Comparison of ENCODE assay signal across 8 cellular contexts in genomic region chr19:55460670-55461258, GRCh38. TPM values are rescaled to one million over a fixed set of nuclear protein-coding genes. Genes with fewer than 3 reads are reported as not detected.
DNase-seq lines count a peak whose midpoint lies in the region; ATAC-seq, FAIRE-seq and TF ChIP-seq lines count a peak whose summit lies in the region.

No MANE protein-coding gene starts in this region.

- H3K4me2 ChIP-seq in endothelial cell of umbilical vein (ENCODE audit: insufficient read depth, low read length): peak overlapping the region; percentile 74

- H3K9me3 ChIP-seq in endothelial cell of umbilical vein (replicated peaks; ENCODE audit: control insufficient read depth, insufficient read depth, low read length) (no peaks in the 10 kb centered on the region), testis (no peaks in the 10 kb centered on the region)

- TF ChIP-seq CTCF in activated B cell treated with CpG ODN at 0.5 μM for 24 hours (IDR thresholded peaks at IDR 0.05): no peak
- TF ChIP-seq CTCF in endothelial cell of umbilical vein (IDR thresholded peaks at IDR 0.05; ENCODE audit: extremely low read depth in 1 of 2, insufficient read depth in 1 of 2, low read depth in 1 of 2, low read length in 2 of 2): no peak
- TF ChIP-seq CTCF in mesothelial cell of epicardium (IDR thresholded peaks at IDR 0.05; ENCODE audit: unreplicated experiment): no peak
- no peak for TF ChIP-seq CTCF in testis (IDR thresholded peaks at IDR 0.05)

- H3K4me1 Mint-ChIP-seq in activated B cell treated with CpG ODN at 0.5 μM for 24 hours (peaks cover 22% of the 10 kb centered on the region), mesothelial cell of epicardium (peaks cover 26% of the 10 kb centered on the region)

- H3K9me3 Mint-ChIP-seq in activated B cell treated with CpG ODN at 0.5 μM for 24 hours (no peaks in the 10 kb centered on the region), mesothelial cell of epicardium (no peaks in the 10 kb centered on the region)

- no peaks in the 10 kb centered on the region for H4K20me1 ChIP-seq in endothelial cell of umbilical vein (replicated peaks; ENCODE audit: control insufficient read depth, extremely low read depth, insufficient read depth, low read length)

- WGBS in testis, 2 donors: 1 to 2% methylated on average over 18 to 24 of the region's 24 CpGs

- ATAC-seq in activated B cell treated with CpG ODN at 0.5 μM for 24 hours (ENCODE audit: low read depth) (no peak), HG03045 (IDR thresholded peaks at IDR 0.05; ENCODE audit: unreplicated experiment) (no peak)

- dilution Hi-C loops in endothelial cell of umbilical vein (cut with MboI; ENCODE audit: extremely low pct_ligation_motif_present, low sequenced_read_pairs): no loop called here

- H3K27ac ChIP-seq in endothelial cell of umbilical vein (ENCODE audit: insufficient read depth, low read depth, low read length) (peak overlapping the region; percentile 63), testis (peak overlapping the region; percentile 95 to 96)

- intact Hi-C loops in activated B cell treated with CpG ODN at 0.5 μM for 24 hours (cut with micrococcal nuclease): loop anchor here (1.0 to 5.0 kb wide), 5 partner anchors 16 to 182 kb away; partner anchors contain the start of genes KMT5C, ZNF580, ZNF581 and ZNF628
- intact Hi-C loops in endothelial cell of umbilical vein (cut with micrococcal nuclease): loop anchor here (1.0 to 5.0 kb wide), 5 partner anchors 16 to 164 kb away; partner anchors contain the start of genes RPL28, TMEM238, ZNF628 and ZNF784
- intact Hi-C loops in testis (cut with DNase I; ENCODE audit: low total_unique reads): no loop called here

- H3K27ac Mint-ChIP-seq in activated B cell treated with CpG ODN at 0.5 μM for 24 hours (peak overlapping the region; percentile 82), mesothelial cell of epicardium (peak overlapping the region; percentile 91)

- CTCF ChIA-PET in activated B cell treated with CpG ODN at 0.5 μM for 24 hours (lab: Charles Lee) (no interaction called here), endothelial cell of umbilical vein (lab: Charles Lee) (no interaction called here)

- H3K4me1 ChIP-seq in endothelial cell of umbilical vein (ENCODE audit: control insufficient read depth, extremely low read depth, insufficient read depth, low read length) (peaks cover 13% of the 10 kb centered on the region), testis (peaks cover 24% of the 10 kb centered on the region)

- no peaks in the 10 kb centered on the region for H3K9me1 ChIP-seq in endothelial cell of umbilical vein (replicated peaks; ENCODE audit: control insufficient read depth, extremely low read depth, insufficient read depth, low read length)

- H3K79me2 ChIP-seq in endothelial cell of umbilical vein (ENCODE audit: control insufficient read depth, insufficient read depth, low read length): no peaks in the 10 kb centered on the region

- H3K36me3 Mint-ChIP-seq in activated B cell treated with CpG ODN at 0.5 μM for 24 hours (ENCODE audit: low read depth): peaks cover 4% of the 10 kb centered on the region
- H3K36me3 Mint-ChIP-seq in mesothelial cell of epicardium: no peaks in the 10 kb centered on the region

- H3K27me3 ChIP-seq in endothelial cell of umbilical vein (ENCODE audit: control insufficient read depth in 2 of 2, insufficient read depth in 2 of 2, low read length in 2 of 2) (no peaks in the 10 kb centered on the region), testis (no peaks in the 10 kb centered on the region)

- H3K4me3 ChIP-seq in endothelial cell of umbilical vein (replicated peaks in 1 of 3; ENCODE audit: insufficient read depth in 1 of 3, low read depth in 1 of 3, low read length in 3 of 3) (peak overlapping the region; percentile 39 to 95 (median 70)), testis (peak overlapping the region; percentile 67 to 77)

- no peak for TF ChIP-seq POLR2A in endothelial cell of umbilical vein (IDR thresholded peaks at IDR 0.05; ENCODE audit: low read depth, low read length)
- no peak for TF ChIP-seq POLR2A in testis (IDR thresholded peaks at IDR 0.05)

- H2AFZ ChIP-seq in endothelial cell of umbilical vein (ENCODE audit: low read depth, low read length): peak overlapping the region; percentile 69

- H3K9ac ChIP-seq in endothelial cell of umbilical vein (replicated peaks; ENCODE audit: extremely low read depth, insufficient read depth, low read length): peak overlapping the region; percentile 81

- H3K4me3 Mint-ChIP-seq in activated B cell treated with CpG ODN at 0.5 μM for 24 hours (peak overlapping the region; percentile 89), mesothelial cell of epicardium (peak overlapping the region; percentile 79)

- peak; percentile 51 for DNase-seq in NCI-H2029 (lab: John Stamatoyannopoulos, UW)
- no peak for DNase-seq in NCI-H2029 treated with DMSO at 0.1 percent for 48 hours (lab: John Stamatoyannopoulos, UW)
- DNase-seq in MV-4-11 (lab: John Stamatoyannopoulos, UW): peak; percentile 56
- DNase-seq in activated B cell treated with CpG ODN at 0.5 μM for 24 hours: no peak
- DNase-seq in endothelial cell of umbilical vein (ENCODE audit: low read depth, low spot score): peak; percentile 46
- no peak for DNase-seq in mesothelial cell of epicardium (ENCODE audit: low spot score in 2 of 2, unreplicated experiment in 2 of 2)
- peak; percentile 95 for DNase-seq in testis

- POLR2A ChIA-PET in activated B cell treated with CpG ODN at 0.5 μM for 24 hours (lab: Charles Lee) (interaction anchor here (1.6 kb wide), 1 partner anchor 16 kb away, joined by 49 read pairs; the partner anchor contains the start of gene ZNF628), endothelial cell of umbilical vein (lab: Charles Lee) (no interaction called here)

- no peaks in the 10 kb centered on the region for H3K27me3 Mint-ChIP-seq in activated B cell treated with CpG ODN at 0.5 μM for 24 hours
- H3K27me3 Mint-ChIP-seq in mesothelial cell of epicardium (ENCODE audit: low read depth): peaks cover 32% of the 10 kb centered on the region

- BruUV-seq in endothelial cell of umbilical vein (replicated peaks; lab: Mats Ljungman, UMichigan): no TSS peak

- no peak for FAIRE-seq in endothelial cell of umbilical vein (lab: Jason Lieb, UNC)

- H3K36me3 ChIP-seq in endothelial cell of umbilical vein (ENCODE audit: control insufficient read depth in 2 of 2, extremely low read depth in 1 of 2, insufficient read depth in 2 of 2, low read length in 2 of 2) (no peaks in the 10 kb centered on the region), testis (ENCODE audit: low read depth, missing control alignments) (no peaks in the 10 kb centered on the region)

RNA-seq across cellular contexts. Expression of gene ISOC2, which starts 0.7 kb away (rescaled TPM):
- total RNA-seq in activated B cell treated with CpG ODN at 0.5 μM for 24 hours (28.7 and 29.0 TPM in 2 replicates), endothelial cell of umbilical vein (43.6 and 49.3 TPM in 2 replicates), mesothelial cell of epicardium (35.0 to 39.2 TPM (median 38.6 TPM) in 3 replicates), testis (10 to 100 TPM; 79.1 to 98.5 TPM)
- polyA plus RNA-seq in endothelial cell of umbilical vein (68.7 and 96.5 TPM in 2 replicates), testis (ENCODE audit: insufficient read depth, low read depth, low replicate concordance) (107 TPM)
- polyA plus RNA-seq in endothelial cell of umbilical vein (2011; cell fraction: cytosol; rRNA removed): 43.0 and 66.5 TPM in 2 replicates
- polyA plus RNA-seq in endothelial cell of umbilical vein (2011; cell fraction: nucleus; rRNA removed): 23.3 and 27.6 TPM in 2 replicates
- 40.5 and 54.2 TPM in 2 replicates for polyA plus RNA-seq in endothelial cell of umbilical vein (2012)
- polyA minus RNA-seq in endothelial cell of umbilical vein: 17.6 and 18.8 TPM in 2 replicates
- 30.3 TPM for polyA minus RNA-seq in endothelial cell of umbilical vein (2011; cell fraction: cytosol; rRNA and poly(A)+ RNA removed)
- 11.2 and 16.2 TPM in 2 replicates for polyA minus RNA-seq in endothelial cell of umbilical vein (2011; cell fraction: nucleus; rRNA and poly(A)+ RNA removed)

RNA-seq across cellular contexts. Expression of gene C19orf85, which starts 3.8 kb away (rescaled TPM):
- total RNA-seq in activated B cell treated with CpG ODN at 0.5 μM for 24 hours (not detected in 2 replicates), endothelial cell of umbilical vein (not detected in 2 replicates), mesothelial cell of epicardium (not detected in 3 replicates), testis (not detected)
- polyA plus RNA-seq in endothelial cell of umbilical vein (not detected in 2 replicates), testis (ENCODE audit: insufficient read depth, low read depth, low replicate concordance) (not detected)
- polyA plus RNA-seq in endothelial cell of umbilical vein (2011; cell fraction: cytosol; rRNA removed): not detected in 2 replicates
- polyA plus RNA-seq in endothelial cell of umbilical vein (2011; cell fraction: nucleus; rRNA removed): not detected in 2 replicates
- polyA plus RNA-seq in endothelial cell of umbilical vein (2012): not detected in 2 replicates
- not detected in 2 replicates for polyA minus RNA-seq in endothelial cell of umbilical vein
- polyA minus RNA-seq in endothelial cell of umbilical vein (2011; cell fraction: cytosol; rRNA and poly(A)+ RNA removed): not detected
- polyA minus RNA-seq in endothelial cell of umbilical vein (2011; cell fraction: nucleus; rRNA and poly(A)+ RNA removed): not detected in 2 replicates

RNA-seq across cellular contexts. Expression of gene ZNF628, which starts 15.7 kb away (rescaled TPM):
- total RNA-seq in activated B cell treated with CpG ODN at 0.5 μM for 24 hours: 10.4 and 12.7 TPM in 2 replicates
- total RNA-seq in endothelial cell of umbilical vein: 9.0 and 10.4 TPM in 2 replicates
- polyA plus RNA-seq in endothelial cell of umbilical vein: 2.0 and 2.5 TPM in 2 replicates
- polyA plus RNA-seq in endothelial cell of umbilical vein (2011; cell fraction: cytosol; rRNA removed): 1.3 and 2.1 TPM in 2 replicates
- polyA plus RNA-seq in endothelial cell of umbilical vein (2011; cell fraction: nucleus; rRNA removed): 1.9 and 2.0 TPM in 2 replicates
- 2.6 and 5.6 TPM in 2 replicates for polyA plus RNA-seq in endothelial cell of umbilical vein (2012)
- 0.76 and 1.2 TPM in 2 replicates for polyA minus RNA-seq in endothelial cell of umbilical vein
- 6.6 TPM for polyA minus RNA-seq in endothelial cell of umbilical vein (2011; cell fraction: cytosol; rRNA and poly(A)+ RNA removed)
- 1.5 and 4.2 TPM in 2 replicates for polyA minus RNA-seq in endothelial cell of umbilical vein (2011; cell fraction: nucleus; rRNA and poly(A)+ RNA removed)
- total RNA-seq in mesothelial cell of epicardium: 19.0 to 23.1 TPM (median 22.0 TPM) in 3 replicates
- 10 to 100 TPM; 31.3 to 53.7 TPM for total RNA-seq in testis
- polyA plus RNA-seq in testis (ENCODE audit: insufficient read depth, low read depth, low replicate concordance): 33.8 TPM

RNA-seq across cellular contexts. Expression of gene SHISA7, which starts 17.7 kb away (rescaled TPM):
- total RNA-seq in activated B cell treated with CpG ODN at 0.5 μM for 24 hours: not detected in 2 replicates
- total RNA-seq in endothelial cell of umbilical vein: not detected in 2 replicates
- not detected in 2 replicates for polyA plus RNA-seq in endothelial cell of umbilical vein
- not detected in 2 replicates for polyA plus RNA-seq in endothelial cell of umbilical vein (2011; cell fraction: cytosol; rRNA removed)
- polyA plus RNA-seq in endothelial cell of umbilical vein (2011; cell fraction: nucleus; rRNA removed): not detected in 2 replicates
- polyA plus RNA-seq in endothelial cell of umbilical vein (2012): not detected in 2 replicates
- not detected in 2 replicates for polyA minus RNA-seq in endothelial cell of umbilical vein
- polyA minus RNA-seq in endothelial cell of umbilical vein (2011; cell fraction: cytosol; rRNA and poly(A)+ RNA removed): not detected
- polyA minus RNA-seq in endothelial cell of umbilical vein (2011; cell fraction: nucleus; rRNA and poly(A)+ RNA removed): not detected in 2 replicates
- 0.04 TPM in 1 of 3 replicates, not detected in the others for total RNA-seq in mesothelial cell of epicardium
- total RNA-seq in testis: 1 to 10 TPM in 1 of 2 donors, under 1 TPM in 1; 0.43 to 1.0 TPM
- polyA plus RNA-seq in testis (ENCODE audit: insufficient read depth, low read depth, low replicate concordance): 0.45 TPM

RNA-seq across cellular contexts. Expression of gene NAT14, which starts 24.2 kb away (rescaled TPM):
- total RNA-seq in activated B cell treated with CpG ODN at 0.5 μM for 24 hours: 10.9 and 13.8 TPM in 2 replicates
- total RNA-seq in endothelial cell of umbilical vein: 34.4 and 44.7 TPM in 2 replicates
- 39.1 and 42.6 TPM in 2 replicates for polyA plus RNA-seq in endothelial cell of umbilical vein
- 33.9 and 35.8 TPM in 2 replicates for polyA plus RNA-seq in endothelial cell of umbilical vein (2011; cell fraction: cytosol; rRNA removed)
- 32.4 and 39.3 TPM in 2 replicates for polyA plus RNA-seq in endothelial cell of umbilical vein (2011; cell fraction: nucleus; rRNA removed)
- polyA plus RNA-seq in endothelial cell of umbilical vein (2012): 32.3 and 39.6 TPM in 2 replicates
- polyA minus RNA-seq in endothelial cell of umbilical vein: 7.4 and 7.9 TPM in 2 replicates
- 3.8 TPM for polyA minus RNA-seq in endothelial cell of umbilical vein (2011; cell fraction: cytosol; rRNA and poly(A)+ RNA removed)
- polyA minus RNA-seq in endothelial cell of umbilical vein (2011; cell fraction: nucleus; rRNA and poly(A)+ RNA removed): 4.7 and 5.8 TPM in 2 replicates
- 52.6 to 54.4 TPM (median 53.1 TPM) in 3 replicates for total RNA-seq in mesothelial cell of epicardium
- 10 to 100 TPM; 12.0 to 16.0 TPM for total RNA-seq in testis
- polyA plus RNA-seq in testis (ENCODE audit: insufficient read depth, low read depth, low replicate concordance): 17.3 TPM

Comparison
In these comparisons a context has a peak if more than half of its experiments do, and no peak if none do; other contexts are left out.
1. DNase-seq: peak in NCI-H2029 (single experiment), MV-4-11 (single experiment), endothelial cell of umbilical vein (single experiment) and testis (single experiment); none in NCI-H2029 treated with DMSO at 0.1 percent for 48 hours (single experiment), activated B cell treated with CpG ODN at 0.5 μM for 24 hours (single experiment) and mesothelial cell of epicardium (0 of 2).